28 cellular contexts compared by ENCODE assay signal in genomic region chr16:49349446-49350168, GRCh38. TPM values are rescaled to one million over a fixed set of nuclear protein-coding genes. Genes with fewer than 3 reads are reported as not detected.
"Had no signal": no experiment of that assay in that cellular context is flagged by ENCODE, and none has a peak within 500 bp of the region (broad histone marks: within the 10 kb centered on the region; RNA-seq: fewer than 3 reads in every experiment).

No MANE protein-coding gene starts in this region.

- H3K27ac Mint-ChIP-seq: dendritic cell treated with granulocyte-macrophage colony-stimulating factor and Interleukin-4, amounts not matched to agents 40 ng/mL and 50 ng/mL, for 4 days; natural killer cell; stimulated activated effector memory CD8-positive, alpha-beta T cell treated with anti-CD3 and anti-CD28 coated beads, Interleukin-12 subunit alpha, Interleukin-12 subunit beta, amount 100 ng/mL, for 72 hours had no signal

- H3K27me3 ChIP-seq: foreskin keratinocyte, upper lobe of left lung had no signal

- H3K27ac ChIP-seq: esophagus muscularis mucosa, foreskin keratinocyte, gastroesophageal sphincter, heart right ventricle, lower lobe of right lung, neutrophil, prostate gland, right atrium auricular region, sigmoid colon, stomach, thoracic aorta, tibial nerve, upper lobe of left lung had no signal

- H3K4me1 Mint-ChIP-seq: stimulated activated effector memory CD8-positive, alpha-beta T cell treated with anti-CD3 and anti-CD28 coated beads, Interleukin-12 subunit alpha, Interleukin-12 subunit beta, amount 100 ng/mL, for 72 hours had no signal

- DNase-seq: sigmoid colon had no signal

- FAIRE-seq: colon, islet of Langerhans had no signal

- H3K4me3 Mint-ChIP-seq: dendritic cell treated with granulocyte-macrophage colony-stimulating factor and Interleukin-4, amounts not matched to agents 40 ng/mL and 50 ng/mL, for 4 days; natural killer cell; stimulated activated effector memory CD8-positive, alpha-beta T cell treated with anti-CD3 and anti-CD28 coated beads, Interleukin-12 subunit alpha, Interleukin-12 subunit beta, amount 100 ng/mL, for 72 hours had no signal

- H3K9me3 ChIP-seq: esophagus muscularis mucosa, gastroesophageal sphincter, heart right ventricle, lower lobe of right lung, neutrophil, prostate gland, right atrium auricular region, sigmoid colon, stomach, thoracic aorta, tibial nerve, upper lobe of left lung had no signal

- H3K4me3 ChIP-seq: esophagus muscularis mucosa, gastroesophageal sphincter, heart right ventricle, lower lobe of right lung, prostate gland, right atrium auricular region, sigmoid colon, stomach, thoracic aorta, tibial nerve, upper lobe of left lung had no signal

- H3K36me3 Mint-ChIP-seq: natural killer cell; stimulated activated effector memory CD8-positive, alpha-beta T cell treated with anti-CD3 and anti-CD28 coated beads, Interleukin-12 subunit alpha, Interleukin-12 subunit beta, amount 100 ng/mL, for 72 hours had no signal

- H3K36me3 ChIP-seq: esophagus muscularis mucosa, gastroesophageal sphincter, heart right ventricle, lower lobe of right lung, neutrophil, prostate gland, right atrium auricular region, sigmoid colon, stomach, thoracic aorta, tibial nerve, upper lobe of left lung had no signal

- H3K4me1 ChIP-seq: esophagus muscularis mucosa, foreskin keratinocyte, gastroesophageal sphincter, heart right ventricle, lower lobe of right lung, prostate gland, right atrium auricular region, sigmoid colon, stomach, tibial nerve, upper lobe of left lung had no signal

- H3K9me3 Mint-ChIP-seq: dendritic cell treated with granulocyte-macrophage colony-stimulating factor and Interleukin-4, amounts not matched to agents 40 ng/mL and 50 ng/mL, for 4 days; natural killer cell; stimulated activated effector memory CD8-positive, alpha-beta T cell treated with anti-CD3 and anti-CD28 coated beads, Interleukin-12 subunit alpha, Interleukin-12 subunit beta, amount 100 ng/mL, for 72 hours had no signal

RNA-seq across cellular contexts. Expression of gene C16orf78, which starts 24.0 kb away (rescaled TPM):
- total RNA-seq: cerebellum, endothelial cell of umbilical vein, epithelial cell of proximal tubule, esophagus muscularis mucosa, fibroblast of lung, foreskin keratinocyte, gastroesophageal sphincter, heart right ventricle, left ventricle myocardium superior, lower lobe of right lung, mononuclear cell, natural killer cell, osteoblast, prostate gland, right atrium auricular region, sigmoid colon, skeletal muscle tissue, stomach, subcutaneous adipose tissue, thoracic aorta, tibial nerve, upper lobe of left lung had no signal
- polyA plus RNA-seq: endothelial cell of umbilical vein, fibroblast of lung, foreskin keratinocyte, heart right ventricle, neural cell, sigmoid colon, stomach had no signal
